Comparison of ENCODE assay signal across 26 cellular contexts in the genomic region with DNA sequence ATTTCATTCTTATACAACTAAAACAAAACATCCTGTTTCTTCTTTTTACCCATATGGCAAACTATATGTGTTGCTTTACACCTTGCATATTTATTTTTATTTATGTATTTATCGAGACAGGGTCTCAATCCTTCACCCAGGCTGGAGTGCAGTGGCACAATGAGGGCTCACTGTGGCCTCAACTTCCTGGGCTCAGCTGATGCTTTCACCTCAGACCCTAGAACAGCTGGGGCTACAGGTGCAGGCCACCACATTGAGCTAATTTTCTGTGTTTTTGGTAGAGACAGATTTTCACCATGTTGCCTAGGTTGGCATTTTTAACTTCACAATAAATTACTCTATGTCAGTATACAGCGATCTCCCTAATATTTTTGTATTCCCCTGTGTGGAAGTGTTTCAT.
"Had no signal": no experiment of that assay in that cellular context is flagged by ENCODE, and none has a peak within 500 bp of the region (broad histone marks: within the 10 kb centered on the region; RNA-seq: fewer than 3 reads in every experiment).

No MANE protein-coding gene starts in this region.

- H3K36me3 ChIP-seq: MG63, Peyer's patch, SJCRH30 had no signal

- H3K9me3 ChIP-seq: MG63, Peyer's patch, SJCRH30 had no signal

- H3K4me1 ChIP-seq: Peyer's patch, SJCRH30 had no signal

- H3K4me3 ChIP-seq: MG63, Peyer's patch, SJCRH30, SK-N-MC had no signal

- H3K27ac ChIP-seq: Peyer's patch, RWPE1, SJCRH30, SK-N-MC had no signal

- H3K27me3 ChIP-seq: MG63, Peyer's patch, SJCRH30 had no signal

- DNase-seq: Kasumi-1, KBM-7, MG63, MV-4-11, NCI-H1092, NCI-H1105, NCI-H1417 treated with DMSO at 0.1 percent for 48 hours, NCI-H1436 treated with DMSO at 0.1 percent for 48 hours, NCI-H1694 treated with DMSO at 0.1 percent for 48 hours, NCI-H187 treated with DMSO at 0.1 percent for 48 hours, NCI-H2029, NCI-H2171 treated with DMSO at 0.1 percent for 48 hours, NCI-H2227 treated with DMSO at 0.1 percent for 48 hours, NCI-H446, NCI-H510A treated with DMSO at 0.1 percent for 48 hours, NCI-H524 treated with DMSO at 0.1 percent for 48 hours, NCI-H82, OCI-M1, PC-3, Peyer's patch, SHP77, SIG-M5, SJCRH30, T-cell had no signal
